ENCODE assay signal across 2 cellular contexts in the genomic region with DNA sequence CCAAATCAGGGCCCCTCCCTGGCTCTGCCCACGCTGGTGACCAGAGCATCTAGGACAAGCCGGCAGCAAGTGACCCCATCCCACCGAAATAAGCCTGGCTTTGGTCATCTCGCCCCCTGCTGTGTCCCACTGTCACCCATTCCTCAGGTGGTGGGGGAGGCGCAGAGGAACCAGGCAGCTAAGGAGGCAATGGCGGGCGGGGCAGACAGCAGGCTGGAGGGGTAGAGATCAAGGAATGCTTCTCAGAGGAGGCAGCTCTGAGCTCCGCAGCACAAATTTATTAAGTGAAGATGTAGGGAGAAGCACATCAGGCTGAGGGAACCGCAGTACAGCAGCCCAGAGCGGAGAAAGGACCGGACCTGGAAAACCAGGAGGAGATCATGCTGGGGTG.
TF ChIP-seq lines count a peak whose summit lies in the region.

No MANE protein-coding gene starts in this region.

TF ChIP-seq in GM23338, 12 proteins besides CTCF, POLR2A, EP300 and RAD21:
- TF ChIP-seq CREB1 (CRISPR knock-in tag; IDR thresholded peaks at IDR 0.05; ENCODE audit: low read depth) (no peak), JUNB (IDR thresholded peaks at IDR 0.05; ENCODE audit: unreplicated experiment) (no peak), ZNF114 (CRISPR knock-in tag; IDR thresholded peaks at IDR 0.05) (no peak), NANOG (IDR thresholded peaks at IDR 0.05; ENCODE audit: borderline replicate concordance) (no peak)

TF ChIP-seq in H1, 55 proteins besides CTCF, POLR2A, EP300 and RAD21:
- no peak for TF ChIP-seq POLR2AphosphoS5 (IDR thresholded peaks at IDR 0.05; ENCODE audit: low read depth, low read length)
- TF ChIP-seq HDAC6 (IDR thresholded peaks at IDR 0.05; ENCODE audit: low read depth, low read length), result no peak
- TF ChIP-seq GTF2F1 (IDR thresholded peaks at IDR 0.05; ENCODE audit: borderline replicate concordance, low read depth, low read length), result no peak
- no peak for TF ChIP-seq BCL11A (IDR thresholded peaks at IDR 0.05; ENCODE audit: low read depth in 2 of 2, low read length in 2 of 2)
- TF ChIP-seq RNF2 (IDR thresholded peaks at IDR 0.05; ENCODE audit: borderline replicate concordance, low read depth, low read length, missing control alignments, poor library complexity, severe bottlenecking), result no peak
- TF ChIP-seq TBP (IDR thresholded peaks at IDR 0.05; ENCODE audit: low read depth, low read length), result no peak
- TF ChIP-seq RFX5 (IDR thresholded peaks at IDR 0.05; ENCODE audit: borderline replicate concordance, low read depth, low read length), result no peak
- TF ChIP-seq BRCA1 (IDR thresholded peaks at IDR 0.05; ENCODE audit: low read depth, low read length), result no peak
- TF ChIP-seq TAF1 (IDR thresholded peaks at IDR 0.05; ENCODE audit: low read depth, low read length), result no peak
- no peak for TF ChIP-seq SRF (IDR thresholded peaks at IDR 0.05; ENCODE audit: low read depth, low read length)
- TF ChIP-seq SAP30 (IDR thresholded peaks at IDR 0.05; ENCODE audit: insufficient read depth, insufficient replicate concordance, low read length), result no peak
- no peak for TF ChIP-seq SUZ12 (IDR thresholded peaks at IDR 0.05; ENCODE audit: low read length)
- no peak for TF ChIP-seq KDM4A (IDR thresholded peaks at IDR 0.05; ENCODE audit: low read depth, low read length, severe bottlenecking)
- no peak for TF ChIP-seq EGR1 (IDR thresholded peaks at IDR 0.05; ENCODE audit: borderline replicate concordance, low read depth, low read length)
- no peak for TF ChIP-seq FOSL1 (IDR thresholded peaks at IDR 0.05; ENCODE audit: insufficient read depth, low read depth, low read length)
- TF ChIP-seq BACH1 (IDR thresholded peaks at IDR 0.05; ENCODE audit: low read length), result no peak
